In the genomic region with DNA sequence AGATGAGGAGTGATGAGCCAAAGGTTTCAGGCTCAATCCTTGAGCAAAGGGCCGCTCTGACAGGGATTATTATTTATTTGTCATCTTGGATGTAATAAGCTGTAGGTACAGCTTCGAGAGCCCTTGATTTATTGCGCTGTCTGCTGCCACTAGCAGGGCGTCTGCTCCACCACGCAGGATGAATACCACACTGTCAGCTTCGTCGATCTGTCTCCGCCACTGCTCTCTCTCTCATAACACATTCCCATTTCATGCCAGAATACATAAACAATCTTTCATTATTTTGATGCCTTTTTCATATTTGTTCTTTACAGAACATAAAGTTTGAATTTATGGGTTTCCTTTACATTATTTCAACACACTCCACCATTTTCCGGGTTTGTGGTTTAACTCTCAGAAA, we compare ENCODE assay signal across 26 cellular contexts.
DNase-seq lines count a peak whose midpoint lies in the region; ATAC-seq, FAIRE-seq and TF ChIP-seq lines count a peak whose summit lies in the region.
"Had no signal": no experiment of that assay in that cellular context is flagged by ENCODE, and none has a peak within 500 bp of the region (broad histone marks: within the 10 kb centered on the region; RNA-seq: fewer than 3 reads in every experiment).

No MANE protein-coding gene starts in this region.

- no peak overlapping the region for H3K4me2 ChIP-seq in neural progenitor cell

- H3K36me3 Mint-ChIP-seq in WTC11 (no peaks in the 10 kb centered on the region), neural progenitor cell (no peaks in the 10 kb centered on the region)

- CTCF ChIA-PET in WTC11 (lab: Charles Lee): interaction anchor here (0.6 to 1.3 kb wide), 3 partner anchors 28 to 114 kb away, joined by 4 to 5 read pairs (median 4); no protein-coding TSS in a partner anchor

- intact Hi-C loops in left colon (cut with DNase I, micrococcal nuclease): no loop called here

- H2AFZ ChIP-seq in neural progenitor cell (replicated peaks): peak overlapping the region; percentile 70

- H3K27ac ChIP-seq in neural progenitor cell: no peak overlapping the region
- H3K27ac ChIP-seq: 22Rv1, foreskin keratinocyte, lower lobe of right lung, stomach, upper lobe of left lung had no signal

- H3F3A ChIP-seq in neural progenitor cell (ENCODE audit: low read depth): no peaks in the 10 kb centered on the region

- POLR2A ChIA-PET in WTC11 (lab: Charles Lee): no interaction called here

- no peaks in the 10 kb centered on the region for H3K36me3 ChIP-seq in neural progenitor cell
- H3K36me3 ChIP-seq: lower lobe of right lung, MG63, stomach, upper lobe of left lung had no signal

- DNase-seq in DMS79 treated with DMSO at 0.1 percent for 48 hours (lab: John Stamatoyannopoulos, UW): peak; percentile 38
- DNase-seq in DMS79 (lab: John Stamatoyannopoulos, UW): no peak
- peak; percentile 12 for DNase-seq in NCI-H187 treated with DMSO at 0.1 percent for 48 hours (lab: John Stamatoyannopoulos, UW)
- no peak for DNase-seq in WTC11 (ENCODE audit: low spot score)
- no peak for DNase-seq in neural progenitor cell (ENCODE audit: low spot score)
- DNase-seq in H54 (ENCODE audit: insufficient read length, low spot score): no peak
- no peak for DNase-seq in left colon
- DNase-seq: activated CD8-positive, alpha-beta T cell treated with anti-CD3 and anti-CD28 coated beads, Interleukin-2, amount 10 ng/mL, durations not matched to agents 7 days and 5 days; activated naive CD4-positive, alpha-beta T cell treated with anti-CD3 and anti-CD28 coated beads for 36 hours; activated T-cell treated with anti-CD3 and anti-CD28 coated beads, Interleukin-2, amount 50 U/mL, for 24 hours; anterior cingulate cortex; central memory CD4-positive, alpha-beta T cell; foreskin keratinocyte; IMR-90; islet precursor cell; lower lobe of right lung; MG63; NCI-H2029; stimulated activated CD4-positive, alpha-beta T cell treated with anti-CD3 and anti-CD28 coated beads, Interleukin-4, amount 100 ng/mL, for 24 hours; stomach; T-helper 9 cell; upper lobe of left lung had no signal

- peaks cover 35% of the 10 kb centered on the region for H3K4me1 Mint-ChIP-seq in WTC11
- peaks cover 29% of the 10 kb centered on the region for H3K4me1 Mint-ChIP-seq in neural progenitor cell

- peaks cover 3% of the 10 kb centered on the region for H3K9me3 ChIP-seq in neural progenitor cell (ENCODE audit: low read depth)
- H3K9me3 ChIP-seq: lower lobe of right lung, MG63, stomach, upper lobe of left lung had no signal

- H4K20me1 ChIP-seq in neural progenitor cell (ENCODE audit: low read depth): no peaks in the 10 kb centered on the region

- ATAC-seq in WTC11 (no peak), left colon (no peak), GM21576 (IDR thresholded peaks at IDR 0.05; ENCODE audit: unreplicated experiment) (no peak)
- ATAC-seq: activated CD8-positive, alpha-beta T cell treated with anti-CD3 and anti-CD28 coated beads, Interleukin-2, amount 10 ng/mL, durations not matched to agents 7 days and 5 days; foreskin keratinocyte; HCT116; SK-N-SH treated with all-trans-retinoic acid at 6 μM for 48 hours had no signal

- H3K27me3 ChIP-seq in neural progenitor cell: no peaks in the 10 kb centered on the region
- H3K27me3 ChIP-seq: MG63, stomach, upper lobe of left lung had no signal

- no peak overlapping the region for H3K4me3 ChIP-seq in neural progenitor cell
- H3K4me3 ChIP-seq: lower lobe of right lung, MG63, stomach, upper lobe of left lung had no signal

- no peak overlapping the region for H3K4me3 Mint-ChIP-seq in WTC11
- no peak overlapping the region for H3K4me3 Mint-ChIP-seq in neural progenitor cell
- H3K4me3 Mint-ChIP-seq: activated CD8-positive, alpha-beta T cell treated with anti-CD3 and anti-CD28 coated beads, Interleukin-2, amount 10 ng/mL, durations not matched to agents 7 days and 5 days; activated naive CD4-positive, alpha-beta T cell treated with anti-CD3 and anti-CD28 coated beads for 36 hours; activated T-cell treated with anti-CD3 and anti-CD28 coated beads, Interleukin-2, amount 50 U/mL, for 24 hours had no signal

- TF ChIP-seq CTCF in WTC11 (IDR thresholded peaks at IDR 0.05) (no peak), neural progenitor cell (IDR thresholded peaks at IDR 0.05) (no peak)

- peaks cover 24% of the 10 kb centered on the region for H3K4me1 ChIP-seq in neural progenitor cell
- H3K4me1 ChIP-seq: foreskin keratinocyte, lower lobe of right lung, upper lobe of left lung had no signal

- no peak for FAIRE-seq in H54 (lab: Jason Lieb, UNC)

- H3K9ac ChIP-seq in neural progenitor cell: no peak overlapping the region

- H3K9me3 Mint-ChIP-seq in WTC11: no peaks in the 10 kb centered on the region
- no peaks in the 10 kb centered on the region for H3K9me3 Mint-ChIP-seq in neural progenitor cell
- H3K9me3 Mint-ChIP-seq: activated naive CD4-positive, alpha-beta T cell treated with anti-CD3 and anti-CD28 coated beads for 36 hours; activated T-cell treated with anti-CD3 and anti-CD28 coated beads, Interleukin-2, amount 50 U/mL, for 24 hours had no signal

- no peak for TF ChIP-seq POLR2A in H54 (IDR thresholded peaks at IDR 0.05; ENCODE audit: low read depth, low read length)

- peaks cover 4% of the 10 kb centered on the region; the same call in 1 of the 2 replicates for H3K27me3 Mint-ChIP-seq in WTC11 (ENCODE audit: low read depth)
- peaks cover 3% of the 10 kb centered on the region for H3K27me3 Mint-ChIP-seq in neural progenitor cell (ENCODE audit: insufficient read depth, low read depth)

- H3K27ac Mint-ChIP-seq in WTC11 (peak overlapping the region; percentile 65; the same call in 1 of the 2 replicates), neural progenitor cell (no peak overlapping the region)
- H3K27ac Mint-ChIP-seq: activated CD8-positive, alpha-beta T cell treated with anti-CD3 and anti-CD28 coated beads, Interleukin-2, amount 10 ng/mL, durations not matched to agents 7 days and 5 days; activated naive CD4-positive, alpha-beta T cell treated with anti-CD3 and anti-CD28 coated beads for 36 hours; activated T-cell treated with anti-CD3 and anti-CD28 coated beads, Interleukin-2, amount 50 U/mL, for 24 hours had no signal

- H3K79me2 ChIP-seq in neural progenitor cell (ENCODE audit: low read depth): no peaks in the 10 kb centered on the region

TF ChIP-seq in WTC11, 78 proteins besides CTCF, POLR2A, EP300 and RAD21:
- TF ChIP-seq FOXP4 (CRISPR knock-in tag; IDR thresholded peaks at IDR 0.05) (no peak), FOXJ3 (CRISPR knock-in tag; IDR thresholded peaks at IDR 0.05; ENCODE audit: borderline replicate concordance) (no peak), MYBL2 (CRISPR knock-in tag; IDR thresholded peaks at IDR 0.05) (no peak)

Comparison
In these comparisons a context has a peak if more than half of its experiments do, and no peak if none do; other contexts are left out.
1. DNase-seq: peak in DMS79 treated with DMSO at 0.1 percent for 48 hours (single experiment) and NCI-H187 treated with DMSO at 0.1 percent for 48 hours (single experiment); none in DMS79 (single experiment), WTC11 (single experiment), neural progenitor cell (single experiment), H54 (single experiment) and left colon (0 of 2).